Comparison of ENCODE assay signal across 29 cellular contexts in genomic region chr4:186514271-186514950, GRCh38. TPM values are rescaled to one million over a fixed set of nuclear protein-coding genes. Genes with fewer than 3 reads are reported as not detected.
"Had no signal": no experiment of that assay in that cellular context is flagged by ENCODE, and none has a peak within 500 bp of the region (broad histone marks: within the 10 kb centered on the region; RNA-seq: fewer than 3 reads in every experiment).

No MANE protein-coding gene starts in this region.

- H3K4me1 ChIP-seq: body of pancreas, gastroesophageal sphincter, testis, transverse colon, uterus had no signal

- H3K27ac ChIP-seq: body of pancreas, cardiac muscle cell, gastroesophageal sphincter, hepatocyte, testis, transverse colon, uterus, VCaP had no signal

- H3K9me3 ChIP-seq: testis, transverse colon, uterus had no signal

- FAIRE-seq: endothelial cell of umbilical vein had no signal

- H3K36me3 ChIP-seq: cardiac muscle cell, gastroesophageal sphincter, transverse colon, uterus had no signal

- H3K27me3 ChIP-seq: body of pancreas, cardiac muscle cell, gastroesophageal sphincter, hepatocyte, testis, transverse colon, uterus had no signal

- H2AFZ ChIP-seq: hepatocyte had no signal

- ATAC-seq: body of pancreas; gastroesophageal sphincter; left colon; right cardiac atrium; stimulated activated naive CD8-positive, alpha-beta T cell treated with anti-CD3 and anti-CD28 coated beads, Interleukin-15, Interleukin-2, amounts not matched to agents 100 U/mL and 50 U/mL, for 24 hours had no signal

- H3K4me2 ChIP-seq: hepatocyte had no signal

- H3K4me3 ChIP-seq: body of pancreas, cardiac muscle cell, gastroesophageal sphincter, hepatocyte, testis, transverse colon, uterus had no signal

- DNase-seq: activated CD4-positive, alpha-beta T cell treated with anti-CD3 and anti-CD28 coated beads for 4 hours; activated CD4-positive, alpha-beta T cell treated with anti-CD3 and anti-CD28 coated beads, Interleukin-2, amount 50 U/mL, for 4 hours; activated effector memory CD4-positive, alpha-beta T cell treated with Interleukin-2 at 50 U/mL for 16 hours; activated naive CD4-positive, alpha-beta T cell treated with Interleukin-2 at 50 U/mL for 16 hours; activated T-cell treated with anti-CD3 and anti-CD28 coated beads for 4 hours; anterior cingulate cortex; body of pancreas; islet precursor cell; left colon; mammary epithelial cell; posterior cingulate gyrus; right cardiac atrium; stimulated activated CD4-positive, alpha-beta T cell treated with anti-CD3 and anti-CD28 coated beads, Interleukin-4, amount 100 ng/mL, for 1 hour; stimulated activated naive CD8-positive, alpha-beta T cell treated with anti-CD3 and anti-CD28 coated beads, Interleukin-15, Interleukin-2, amounts not matched to agents 100 U/mL and 50 U/mL, for 24 hours; testis; transverse colon; uterus had no signal

RNA-seq across cellular contexts. Expression of gene MTNR1A, which starts 41.0 kb away (rescaled TPM):
- total RNA-seq: endothelial cell of umbilical vein, fibroblast of lung, fibroblast of villous mesenchyme, gastroesophageal sphincter, hepatocyte, liver, mucosa of gallbladder, osteoblast, right cardiac atrium, skeletal muscle tissue had no signal
- polyA plus RNA-seq: endothelial cell of umbilical vein, esophagus, fibroblast of lung, hepatocyte, liver, right cardiac atrium had no signal
